ENCODE assay signal across 2 cellular contexts in the genomic region with DNA sequence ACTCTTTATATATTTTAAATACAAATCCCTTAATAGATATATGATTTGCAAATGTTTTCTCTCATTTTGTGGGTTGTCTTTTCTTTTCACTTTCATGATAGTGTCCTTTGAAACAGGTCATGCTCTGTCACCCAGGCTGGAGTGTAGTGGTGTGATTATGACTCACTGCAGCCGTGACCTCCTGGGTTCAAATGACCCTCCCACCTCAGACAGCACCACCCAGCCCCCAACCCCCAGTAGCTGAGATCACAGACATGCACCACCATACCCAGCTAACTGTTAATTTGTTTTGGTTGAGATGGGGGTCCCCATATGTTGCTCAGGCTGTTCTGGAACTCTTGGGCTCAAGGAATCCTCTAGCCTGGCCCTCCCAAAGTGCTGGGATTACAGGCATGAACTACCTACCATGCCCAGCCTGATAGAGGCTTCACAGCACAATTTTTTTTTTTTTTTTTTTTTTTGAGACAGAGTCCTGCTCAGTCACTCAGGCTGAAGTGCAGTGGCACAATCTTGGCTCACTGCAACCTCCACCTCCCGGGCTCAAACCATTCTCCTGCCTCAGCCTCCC.
TF ChIP-seq lines count a peak whose summit lies in the region.

No MANE protein-coding gene starts in this region.

TF ChIP-seq in GM12891, 5 proteins besides CTCF, POLR2A, EP300 and RAD21:
- TF ChIP-seq PAX5 (IDR thresholded peaks at IDR 0.05; ENCODE audit: insufficient read depth, low read length, severe bottlenecking) (peak; percentile 93), POU2F2 (IDR thresholded peaks at IDR 0.05; ENCODE audit: low read depth, low read length) (no peak)

TF ChIP-seq in IMR-90, 13 proteins besides CTCF, POLR2A, EP300 and RAD21:
- TF ChIP-seq CEBPB (IDR thresholded peaks at IDR 0.05; ENCODE audit: low read depth, low read length) (no peak), RFX5 (IDR thresholded peaks at IDR 0.05; ENCODE audit: low read depth, low read length) (no peak), RCOR1 (IDR thresholded peaks at IDR 0.05; ENCODE audit: insufficient replicate concordance, low read length) (no peak), BHLHE40 (IDR thresholded peaks at IDR 0.05; ENCODE audit: low read depth, low read length) (no peak), FOS (IDR thresholded peaks at IDR 0.05; ENCODE audit: low read depth, low read length) (no peak), SMC3 (IDR thresholded peaks at IDR 0.05; ENCODE audit: low read depth, low read length) (no peak), MAFK (IDR thresholded peaks at IDR 0.05; ENCODE audit: low read depth, low read length) (no peak), CHD1 (IDR thresholded peaks at IDR 0.05; ENCODE audit: low read depth, low read length) (no peak), MAZ (IDR thresholded peaks at IDR 0.05; ENCODE audit: borderline replicate concordance, low read depth, low read length) (no peak), NFE2L2 (IDR thresholded peaks at IDR 0.05; ENCODE audit: low read depth, low read length) (no peak), MXI1 (IDR thresholded peaks at IDR 0.05; ENCODE audit: borderline replicate concordance, low read depth, low read length) (no peak), USF2 (IDR thresholded peaks at IDR 0.05; ENCODE audit: low read depth, low read length) (no peak), ELK1 (IDR thresholded peaks at IDR 0.05; ENCODE audit: borderline replicate concordance, low read depth, low read length) (no peak)
